In genomic region chr19:55384576-55385235, GRCh38 we compare ENCODE assay signal across 8 cellular contexts. TPM values are rescaled to one million over a fixed set of nuclear protein-coding genes. Genes with fewer than 3 reads are reported as not detected.
DNase-seq lines count a peak whose midpoint lies in the region; ATAC-seq and TF ChIP-seq lines count a peak whose summit lies in the region.

No MANE protein-coding gene starts in this region.

- H3K4me3 Mint-ChIP-seq in CD4-positive, CD25-positive, alpha-beta regulatory T cell: peak overlapping the region; percentile 97 to 100 (median 100)

- peak overlapping the region; percentile 100; the same call in 1 of the 2 replicates for H3K9ac ChIP-seq in iPS-20b (ENCODE audit: low read depth, low read length)

- H3K36me3 ChIP-seq in CD4-positive, CD25-positive, alpha-beta regulatory T cell (ENCODE audit: control insufficient read depth, insufficient read depth, low read length): peaks cover 25% of the 10 kb centered on the region
- peaks cover 34% of the 10 kb centered on the region for H3K36me3 ChIP-seq in iPS-20b (ENCODE audit: insufficient read depth, low read depth, low read length)

- peak overlapping the region; percentile 94 for H3K4me3 ChIP-seq in CD4-positive, CD25-positive, alpha-beta regulatory T cell (ENCODE audit: low read depth, low read length)
- peak overlapping the region; percentile 99 for H3K4me3 ChIP-seq in iPS-20b (ENCODE audit: low read length)

- peaks cover 0 to 2% (median 0%) of the 10 kb centered on the region in 7 donors for H3K9me3 Mint-ChIP-seq in CD4-positive, CD25-positive, alpha-beta regulatory T cell

- no peak for TF ChIP-seq POLR2A in GM18505 (IDR thresholded peaks at IDR 0.05; ENCODE audit: borderline replicate concordance, extremely low read depth, insufficient read depth, insufficient read length)

- no peaks in the 10 kb centered on the region for H3K27me3 Mint-ChIP-seq in CD4-positive, CD25-positive, alpha-beta regulatory T cell

- H3K27ac ChIP-seq in CD4-positive, CD25-positive, alpha-beta regulatory T cell (ENCODE audit: insufficient read depth, low read length, poor library complexity, severe bottlenecking): peak overlapping the region; percentile 94
- peak overlapping the region; percentile 12 for H3K27ac ChIP-seq in adipose tissue (ENCODE audit: low read depth, low read length)
- peak overlapping the region; percentile 71 for H3K27ac ChIP-seq in iPS-20b (ENCODE audit: low read length)

- H3K9me3 ChIP-seq in CD4-positive, CD25-positive, alpha-beta regulatory T cell (ENCODE audit: control insufficient read depth in 2 of 2, low read length in 2 of 2): no peaks in the 10 kb centered on the region
- no peaks in the 10 kb centered on the region for H3K9me3 ChIP-seq in iPS-20b (ENCODE audit: insufficient read depth, low read depth, low read length)

- peaks cover 60% of the 10 kb centered on the region for H3K4me1 ChIP-seq in CD4-positive, CD25-positive, alpha-beta regulatory T cell (ENCODE audit: control insufficient read depth, insufficient read depth, low read length, poor library complexity, severe bottlenecking)
- peaks cover 28% of the 10 kb centered on the region for H3K4me1 ChIP-seq in iPS-20b (ENCODE audit: insufficient read depth, low read length)

- peaks cover 2 to 71% (median 28%) of the 10 kb centered on the region in 4 donors for H3K4me1 Mint-ChIP-seq in CD4-positive, CD25-positive, alpha-beta regulatory T cell

- DNase-seq in CD4-positive, CD25-positive, alpha-beta regulatory T cell: no peak
- DNase-seq in NCI-H69 (lab: John Stamatoyannopoulos, UW) (peak; percentile 92), dermis blood vessel endothelial cell (no peak)
- DNase-seq in stimulated activated CD4-positive, alpha-beta T cell treated with anti-CD3 and anti-CD28 coated beads, Interleukin-2, amount 100 ng/mL, for 24 hours: peak; percentile 49 to 54

- H3K27me3 ChIP-seq in CD4-positive, CD25-positive, alpha-beta regulatory T cell (ENCODE audit: control insufficient read depth, insufficient read depth, low read length): no peaks in the 10 kb centered on the region
- peaks cover 24% of the 10 kb centered on the region for H3K27me3 ChIP-seq in iPS-20b (ENCODE audit: insufficient read depth, low read length)

- H3K36me3 Mint-ChIP-seq in CD4-positive, CD25-positive, alpha-beta regulatory T cell: peaks cover 21% of the 10 kb centered on the region

- 24 to 44% (median 42%) methylated on average over 27 of the region's 27 CpGs for whole genome bisulfite sequencing in adipose tissue, 3 donors

- H3K27ac Mint-ChIP-seq in CD4-positive, CD25-positive, alpha-beta regulatory T cell: peak overlapping the region; percentile 95 to 100 (median 99)

- ATAC-seq in CD4-positive, CD25-positive, alpha-beta regulatory T cell (ENCODE audit: low read depth in 2 of 2): no peak
- ATAC-seq in GM21619 (IDR thresholded peaks at IDR 0.05; ENCODE audit: unreplicated experiment) (peak; percentile 2), GM18505 (IDR thresholded peaks at IDR 0.05; ENCODE audit: unreplicated experiment) (no peak)

RNA-seq across cellular contexts. Expression of gene TMEM238, which starts 0.6 kb away (rescaled TPM):
- 15.9 TPM for total RNA-seq in CD4-positive, CD25-positive, alpha-beta regulatory T cell
- polyA plus RNA-seq in CD4-positive, CD25-positive, alpha-beta regulatory T cell: 1 to 10 TPM in 2 of 4 donors, under 1 TPM in 2; 0.42 to 1.3 (median 0.79) TPM
- under 1 TPM in 2 of 3 donors, not detected in 1; 0.16 to 0.90 TPM for polyA plus RNA-seq in adipose tissue
- 0.34 and 1.0 TPM in 2 replicates for total RNA-seq in dermis blood vessel endothelial cell

RNA-seq across cellular contexts. Expression of gene RPL28, which starts 1.0 kb away (rescaled TPM):
- 2,934 TPM for total RNA-seq in CD4-positive, CD25-positive, alpha-beta regulatory T cell
- 100 to 1,000 TPM; 527 to 727 (median 674) TPM for polyA plus RNA-seq in CD4-positive, CD25-positive, alpha-beta regulatory T cell
- 1,000 to 10,000 TPM in 2 of 3 donors, 100 to 1,000 TPM in 1; 888 to 2,238 (median 2,131) TPM for polyA plus RNA-seq in adipose tissue
- 257 and 280 TPM in 2 replicates for total RNA-seq in dermis blood vessel endothelial cell

RNA-seq across cellular contexts. Expression of gene TMEM190, which starts 8.1 kb away (rescaled TPM):
- total RNA-seq in CD4-positive, CD25-positive, alpha-beta regulatory T cell: not detected
- polyA plus RNA-seq in CD4-positive, CD25-positive, alpha-beta regulatory T cell: not detected
- polyA plus RNA-seq in adipose tissue: not detected
- total RNA-seq in dermis blood vessel endothelial cell: not detected in 2 replicates

RNA-seq across cellular contexts. Expression of gene IL11, which starts 14.4 kb away (rescaled TPM):
- total RNA-seq in CD4-positive, CD25-positive, alpha-beta regulatory T cell: not detected
- polyA plus RNA-seq in CD4-positive, CD25-positive, alpha-beta regulatory T cell: not detected
- polyA plus RNA-seq in adipose tissue: 1 to 10 TPM in 1 of 3 donors, under 1 TPM in 1, not detected in 1; 0.28 to 1.7 TPM
- 0.17 TPM in 1 of 2 replicates, not detected in the other for total RNA-seq in dermis blood vessel endothelial cell

RNA-seq across cellular contexts. Expression of gene GARIN5B, which starts 21.6 kb away (rescaled TPM):
- not detected for total RNA-seq in CD4-positive, CD25-positive, alpha-beta regulatory T cell
- not detected for polyA plus RNA-seq in CD4-positive, CD25-positive, alpha-beta regulatory T cell
- not detected for polyA plus RNA-seq in adipose tissue
- not detected in 2 replicates for total RNA-seq in dermis blood vessel endothelial cell

Comparison
In these comparisons a context has a peak if more than half of its experiments do, and no peak if none do; other contexts are left out.
1. DNase-seq: peak in NCI-H69 (single experiment) and stimulated activated CD4-positive, alpha-beta T cell treated with anti-CD3 and anti-CD28 coated beads, Interleukin-2, amount 100 ng/mL, for 24 hours (2 of 2); none in CD4-positive, CD25-positive, alpha-beta regulatory T cell (0 of 3) and dermis blood vessel endothelial cell (single experiment).
2. H3K27ac ChIP-seq: peak in every context shown above with its lines; median percentile 94 in CD4-positive, CD25-positive, alpha-beta regulatory T cell; 71 in iPS-20b; 12 in adipose tissue.
3. RNA of gene RPL28, which starts 1.0 kb away (total RNA-seq): 2,934 TPM in CD4-positive, CD25-positive, alpha-beta regulatory T cell (single experiment); 257 to 280 TPM in dermis blood vessel endothelial cell; every median in the first group is over 10 times any median in the second.